ENCODE assay signal across 8 cellular contexts in the genomic region with DNA sequence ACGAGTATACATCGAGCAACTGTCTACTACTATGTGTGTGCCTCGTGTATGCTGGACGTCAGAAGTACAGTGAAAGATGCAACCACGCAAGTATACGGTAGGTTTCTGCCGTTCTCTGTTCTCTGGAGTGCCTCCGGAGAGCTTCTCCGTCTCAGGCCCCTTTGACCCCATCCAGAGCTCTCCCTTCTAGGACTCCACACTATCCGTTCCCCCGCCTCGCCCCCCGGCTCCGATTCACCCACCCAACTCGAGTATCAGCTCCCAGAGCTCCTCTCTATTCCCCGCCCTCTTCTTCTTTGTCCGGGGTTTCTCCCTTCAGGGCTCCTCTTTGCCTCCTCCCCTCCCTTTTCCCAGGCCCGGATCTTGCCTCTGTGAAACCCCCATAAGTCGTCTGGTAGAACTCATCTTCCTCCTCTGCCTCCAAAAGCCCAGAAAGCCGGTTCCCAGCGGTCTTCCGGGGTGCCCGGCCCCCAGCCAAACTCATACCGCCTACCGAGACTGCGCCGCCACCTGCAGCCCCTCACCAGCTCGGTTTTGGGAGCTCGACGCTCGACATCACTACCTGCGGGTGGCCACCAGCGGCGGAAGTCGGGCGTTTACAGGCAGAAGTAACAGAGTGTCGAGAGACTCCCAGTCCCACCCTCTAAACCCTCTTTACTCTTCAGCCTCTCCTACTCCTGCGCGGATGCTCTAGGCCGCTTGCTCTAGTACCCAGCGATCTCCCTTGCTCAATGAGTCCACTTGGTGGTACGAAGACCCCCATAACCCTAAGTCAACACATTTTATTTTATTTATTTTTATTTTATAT. TPM values are rescaled to one million over a fixed set of nuclear protein-coding genes. Genes with fewer than 3 reads are reported as not detected.
DNase-seq lines count a peak whose midpoint lies in the region; ATAC-seq and TF ChIP-seq lines count a peak whose summit lies in the region.

VPS72 (minus strand) TSS at position 560 of the 808 bp plus-strand sequence; CDS start at position 484, 76 bp downstream.

- no peaks in the 10 kb centered on the region for H3K27me3 ChIP-seq in prostate gland (replicated peaks; ENCODE audit: insufficient read depth)

- ATAC-seq in HG02870 (IDR thresholded peaks at IDR 0.05; ENCODE audit: unreplicated experiment) = peak; percentile 84
- ATAC-seq in left cardiac atrium = peak; percentile 98

- peaks cover 17% of the 10 kb centered on the region for H3K4me1 ChIP-seq in prostate gland (replicated peaks)

- peak within 1 kb of the TSS; percentile 92 for H3K27ac Mint-ChIP-seq in T-helper 1 cell treated with Interleukin-12 subunit alpha and Interleukin-12 subunit beta and Interleukin-4 antibody, amounts not matched to agents 30 μg/mL and 1 μg/mL, for 36 hours

- H3K9me3 ChIP-seq in prostate gland = no peaks in the 10 kb centered on the region

- H3K27ac ChIP-seq in prostate gland = peak within 1 kb of the TSS; percentile 84 to 90

- H3K9me3 Mint-ChIP-seq in T-helper 1 cell treated with Interleukin-12 subunit alpha and Interleukin-12 subunit beta and Interleukin-4 antibody, amounts not matched to agents 30 μg/mL and 1 μg/mL, for 36 hours = no peaks in the 10 kb centered on the region

- DNase-seq in GM13977 (ENCODE audit: low spot score) (peak; percentile 90), NCI-H1694 treated with DMSO at 0.1 percent for 48 hours (lab: John Stamatoyannopoulos, UW) (peak; percentile 96), amniotic epithelial cell (ENCODE audit: low read depth) (peak; percentile 89), left cardiac atrium (peak; percentile 87), prostate gland (ENCODE audit: low spot score) (peak; percentile 87), ureter (ENCODE audit: low spot score) (peak; percentile 86)

- TF ChIP-seq CTCF in GM13977 (IDR thresholded peaks at IDR 0.05; ENCODE audit: extremely low read depth, insufficient read depth, missing control alignments) (no peak), prostate gland (IDR thresholded peaks at IDR 0.05) (peak in 2 of 4 experiments; percentile 43 to 52)

- peak within 1 kb of the TSS; percentile 96 for H3K4me3 Mint-ChIP-seq in T-helper 1 cell treated with Interleukin-12 subunit alpha and Interleukin-12 subunit beta and Interleukin-4 antibody, amounts not matched to agents 30 μg/mL and 1 μg/mL, for 36 hours

- peak within 1 kb of the TSS; percentile 60 to 79 for H3K4me3 ChIP-seq in prostate gland

- under 1% methylated on average over 42 of the region's 42 CpGs for WGBS in prostate gland

- H3K4me1 Mint-ChIP-seq in T-helper 1 cell treated with Interleukin-12 subunit alpha and Interleukin-12 subunit beta and Interleukin-4 antibody, amounts not matched to agents 30 μg/mL and 1 μg/mL, for 36 hours (ENCODE audit: low read depth) = peaks cover 16% of the 10 kb centered on the region

- peak; percentile 64 for TF ChIP-seq POLR2A in prostate gland (IDR thresholded peaks at IDR 0.05)

- in situ Hi-C loops in GM13977 (cut with MboI; ENCODE audit: low pct_unique_long_range_greater_than_20kb, low sequenced_read_pairs, unreplicated experiment) = no loop called here

- intact Hi-C loops in left cardiac atrium (cut with DNase I) (loop anchor here in 1 of 2 donors (10.0 kb wide), 1 partner anchor 155 kb away; the partner anchor contains the start of gene RFX5), prostate gland (cut with DNase I) (no loop called here)

- peaks cover 4% of the 10 kb centered on the region for H3K27me3 Mint-ChIP-seq in T-helper 1 cell treated with Interleukin-12 subunit alpha and Interleukin-12 subunit beta and Interleukin-4 antibody, amounts not matched to agents 30 μg/mL and 1 μg/mL, for 36 hours (ENCODE audit: low read depth)

- peaks cover 7% of the 10 kb centered on the region for H3K36me3 Mint-ChIP-seq in T-helper 1 cell treated with Interleukin-12 subunit alpha and Interleukin-12 subunit beta and Interleukin-4 antibody, amounts not matched to agents 30 μg/mL and 1 μg/mL, for 36 hours (ENCODE audit: low read depth)

- H3K36me3 ChIP-seq in prostate gland = no peaks in the 10 kb centered on the region

RNA-seq across cellular contexts. Expression of gene VPS72, which starts in this region (rescaled TPM):
- total RNA-seq in left cardiac atrium = 10 to 100 TPM; 38.3 to 48.4 TPM
- total RNA-seq in prostate gland = 10 to 100 TPM; 49.4 to 52.7 TPM
- total RNA-seq in ureter = 52.1 TPM

Comparison
In these comparisons a context has a peak if more than half of its experiments do, and no peak if none do; other contexts are left out.
1. Peak in every context shown above with its lines: DNase-seq, ATAC-seq, H3K4me3 ChIP-seq and H3K27ac ChIP-seq.